11 cellular contexts compared by ENCODE assay signal in genomic region chr1:6435547-6435946, GRCh38. TPM values are rescaled to one million over a fixed set of nuclear protein-coding genes. Genes with fewer than 3 reads are reported as not detected.
"Had no signal": no experiment of that assay in that cellular context is flagged by ENCODE, and none has a peak within 500 bp of the region (broad histone marks: within the 10 kb centered on the region; RNA-seq: fewer than 3 reads in every experiment).

No MANE protein-coding gene starts in this region.

- H3K9ac ChIP-seq: KMS-11 had no signal

- H2AFZ ChIP-seq: GM23338 had no signal

- FAIRE-seq: HTR-8/SVneo had no signal

- H3K9me3 ChIP-seq: HAP-1 had no signal

- ATAC-seq: GM23338, HCT116 had no signal

- H3K9me3 Mint-ChIP-seq: GM23338, HFFc6, IgD-negative memory B cell had no signal

- H3K36me3 ChIP-seq: HAP-1 had no signal

- H3K4me3 ChIP-seq: GM23338, HAP-1 had no signal

- H3K27ac Mint-ChIP-seq: GM23338, HFFc6 had no signal

- H3K4me1 ChIP-seq: HAP-1 had no signal

- H3K27ac ChIP-seq: KMS-11 had no signal

- H3K36me3 Mint-ChIP-seq: IgD-negative memory B cell had no signal

- H3K4me2 ChIP-seq: GM23338, KMS-11 had no signal

- H3K4me3 Mint-ChIP-seq: GM23338, HFFc6, IgD-negative memory B cell had no signal

- DNase-seq: H7, HFFc6, KBM-7 had no signal

RNA-seq across cellular contexts. Expression of gene ESPN, which starts 11.0 kb away (rescaled TPM):
- total RNA-seq: H4, HFFc6 had no signal
- polyA plus RNA-seq: IgD-negative memory B cell had no signal

RNA-seq across cellular contexts. Expression of gene HES2, which starts 15.8 kb away (rescaled TPM):
- total RNA-seq: H4, HT-29 had no signal
- polyA plus RNA-seq: IgD-negative memory B cell had no signal

RNA-seq across cellular contexts. Expression of gene PLEKHG5, which starts 55.9 kb away (rescaled TPM):
- polyA plus RNA-seq: IgD-negative memory B cell had no signal
